8 cellular contexts compared by ENCODE assay signal in genomic region chr6:98836025-98836961, GRCh38. TPM values are rescaled to one million over a fixed set of nuclear protein-coding genes. Genes with fewer than 3 reads are reported as not detected.
DNase-seq lines count a peak whose midpoint lies in the region; ATAC-seq and TF ChIP-seq lines count a peak whose summit lies in the region.
"Had no signal": no experiment of that assay in that cellular context is flagged by ENCODE, and none has a peak within 500 bp of the region (broad histone marks: within the 10 kb centered on the region; RNA-seq: fewer than 3 reads in every experiment).

No MANE protein-coding gene starts in this region.

- H3K36me3 ChIP-seq in ES-I3 (ENCODE audit: insufficient read depth, low read length) (no peaks in the 10 kb centered on the region), PC-9 (ENCODE audit: low read depth) (no peaks in the 10 kb centered on the region)
- H3K36me3 ChIP-seq: thoracic aorta had no signal

- no peak for ATAC-seq in central memory CD8-positive, alpha-beta T cell (replicated peaks; ENCODE audit: extremely low read depth, poor library complexity, severe bottlenecking)
- no peak for ATAC-seq in GM21619 (IDR thresholded peaks at IDR 0.05; ENCODE audit: unreplicated experiment)

- H3K27me3 ChIP-seq in PC-9 (ENCODE audit: insufficient read depth, low read depth) = no peaks in the 10 kb centered on the region

- H3K36me3 Mint-ChIP-seq in central memory CD8-positive, alpha-beta T cell (ENCODE audit: insufficient read depth) = peaks cover 11% of the 10 kb centered on the region
- H3K36me3 Mint-ChIP-seq in neural crest cell (ENCODE audit: low read depth) = peaks cover 43% of the 10 kb centered on the region

- no peaks in the 10 kb centered on the region for H4K20me1 ChIP-seq in PC-9 (ENCODE audit: insufficient read depth)

- no peaks in the 10 kb centered on the region for H3K9me3 ChIP-seq in ES-I3 (ENCODE audit: control insufficient read depth, insufficient read depth, low read length)
- no peaks in the 10 kb centered on the region for H3K9me3 ChIP-seq in PC-9 (ENCODE audit: insufficient read depth, low read depth)
- H3K9me3 ChIP-seq: thoracic aorta had no signal

- H3K27ac ChIP-seq in PC-9 = no peak overlapping the region

- no peak overlapping the region for H3K27ac Mint-ChIP-seq in central memory CD8-positive, alpha-beta T cell (ENCODE audit: low read depth)
- peak overlapping the region; percentile 96 for H3K27ac Mint-ChIP-seq in neural crest cell (ENCODE audit: unreplicated experiment)

- CTCF ChIA-PET in PC-9 (lab: Charles Lee) = no interaction called here

- no peaks in the 10 kb centered on the region for H3K79me2 ChIP-seq in PC-9 (ENCODE audit: low read depth)

- peaks cover 93% of the 10 kb centered on the region for H3K27me3 Mint-ChIP-seq in central memory CD8-positive, alpha-beta T cell
- peaks cover 75% of the 10 kb centered on the region for H3K27me3 Mint-ChIP-seq in neural crest cell (ENCODE audit: low read depth)

- peaks cover 41% of the 10 kb centered on the region for H3K4me1 Mint-ChIP-seq in central memory CD8-positive, alpha-beta T cell
- H3K4me1 Mint-ChIP-seq in neural crest cell = peaks cover 50% of the 10 kb centered on the region

- no peak overlapping the region for H3K4me2 ChIP-seq in PC-9

- H3K9me3 Mint-ChIP-seq in central memory CD8-positive, alpha-beta T cell = no peaks in the 10 kb centered on the region
- H3K9me3 Mint-ChIP-seq in neural crest cell = no peaks in the 10 kb centered on the region

- intact Hi-C loops in PC-9 (cut with micrococcal nuclease; ENCODE audit: unreplicated experiment) = no loop called here

- H3K9ac ChIP-seq in ES-I3 (ENCODE audit: low read depth, low read length) = peak overlapping the region; percentile 45; the same call in 1 of the 2 replicates

- no peaks in the 10 kb centered on the region for H3F3A ChIP-seq in PC-9 (ENCODE audit: insufficient read depth, low read depth)

- TF ChIP-seq CTCF in neural crest cell (conservative IDR thresholded peaks at IDR 0.05) (no peak), PC-9 (conservative IDR thresholded peaks at IDR 0.05) (no peak)

- DNase-seq in KBM-7 = peak; percentile 24
- DNase-seq in central memory CD8-positive, alpha-beta T cell (ENCODE audit: low spot score in 2 of 2) = no peak
- DNase-seq in neural crest cell (ENCODE audit: low read depth, low spot score) = no peak
- no peak for DNase-seq in NCI-H128 (lab: John Stamatoyannopoulos, UW; ENCODE audit: unreplicated experiment)
- DNase-seq in PC-9 = no peak

- no peaks in the 10 kb centered on the region for H3K9me2 ChIP-seq in PC-9 (ENCODE audit: insufficient read depth)

- in situ Hi-C loops in KBM-7 (cut with MboI; ENCODE audit: low pct_unique_long_range_greater_than_20kb, low sequenced_read_pairs) = no loop called here

- no peak overlapping the region for H2AFZ ChIP-seq in PC-9

- H3K4me1 ChIP-seq in ES-I3 (ENCODE audit: insufficient read depth, low read length) (peaks cover 4% of the 10 kb centered on the region), PC-9 (replicated peaks; ENCODE audit: insufficient read depth) (0 out of 2 replicates have a peak, but pooled peaks cover 3% of the 10 kb centered on the region)

- H3K4me3 Mint-ChIP-seq in central memory CD8-positive, alpha-beta T cell = peak overlapping the region; percentile 89
- H3K4me3 Mint-ChIP-seq in neural crest cell = peak overlapping the region; percentile 98

- POLR2A ChIA-PET in PC-9 (lab: Charles Lee; ENCODE audit: unreplicated experiment) = no interaction called here

- no TSS peak for BruUV-seq in PC-9 (replicated peaks; lab: Mats Ljungman, UMichigan)

- H3K4me3 ChIP-seq in PC-9 = no peak overlapping the region

RNA-seq across cellular contexts. Expression of gene POU3F2, which starts 1.9 kb away (rescaled TPM):
- 111 and 114 TPM in 2 replicates for total RNA-seq in neural crest cell
- total RNA-seq in PC-9 (2021) = not detected in 2 replicates
- total RNA-seq: thoracic aorta had no signal

Comparison
In these comparisons a context has a peak if more than half of its experiments do, and no peak if none do; other contexts are left out.
1. RNA of gene POU3F2, which starts 1.9 kb away (total RNA-seq): 111 to 114 TPM in neural crest cell; not detected in PC-9; every median in the first group is over 100 times any median in the second.